Comparison of ENCODE assay signal across 8 cellular contexts in genomic region chr4:47926667-47927258, GRCh38. TPM values are rescaled to one million over a fixed set of nuclear protein-coding genes. Genes with fewer than 3 reads are reported as not detected.
DNase-seq lines count a peak whose midpoint lies in the region; ATAC-seq and TF ChIP-seq lines count a peak whose summit lies in the region.

No MANE protein-coding gene starts in this region.

- TF ChIP-seq CTCF in 22Rv1 (IDR thresholded peaks at IDR 0.05) (peak; percentile 92), GM12875 (IDR thresholded peaks at IDR 0.05; ENCODE audit: borderline replicate concordance, insufficient read depth, low read depth, low read length) (peak; percentile 83)

- H3K36me3 ChIP-seq in effector memory CD4-positive, alpha-beta T cell (ENCODE audit: control insufficient read depth, insufficient read depth, low read length), result no peaks in the 10 kb centered on the region
- H3K36me3 ChIP-seq in mesendoderm (ENCODE audit: control insufficient read depth, insufficient read depth, low read length), result no peaks in the 10 kb centered on the region

- peaks cover 7% of the 10 kb centered on the region for H3K4me1 Mint-ChIP-seq in stimulated activated effector memory CD8-positive, alpha-beta T cell treated with anti-CD3 and anti-CD28 coated beads, Interleukin-12 subunit alpha, Interleukin-12 subunit beta, amount 100 ng/mL, for 72 hours

- H3K18ac ChIP-seq in mesendoderm (ENCODE audit: low read length), result no peak overlapping the region

- no peak overlapping the region for H3K27ac Mint-ChIP-seq in stimulated activated effector memory CD8-positive, alpha-beta T cell treated with anti-CD3 and anti-CD28 coated beads, Interleukin-12 subunit alpha, Interleukin-12 subunit beta, amount 100 ng/mL, for 72 hours

- H2BK5ac ChIP-seq in mesendoderm (ENCODE audit: low read length), result no peak overlapping the region

- ATAC-seq in HG02759 (IDR thresholded peaks at IDR 0.05; ENCODE audit: unreplicated experiment), result peak; percentile 95
- peak; percentile 92 for ATAC-seq in stimulated activated effector memory CD8-positive, alpha-beta T cell treated with anti-CD3 and anti-CD28 coated beads, Interleukin-12 subunit alpha, Interleukin-12 subunit beta, amount 100 ng/mL, for 72 hours

- H3K4ac ChIP-seq in mesendoderm (ENCODE audit: low read depth, low read length), result no peak overlapping the region

- no peaks in the 10 kb centered on the region for H3K9me3 Mint-ChIP-seq in stimulated activated effector memory CD8-positive, alpha-beta T cell treated with anti-CD3 and anti-CD28 coated beads, Interleukin-12 subunit alpha, Interleukin-12 subunit beta, amount 100 ng/mL, for 72 hours

- no CpG with 5 or more reads among the region's 15 CpGs for WGBS in mesendoderm (ENCODE audit: extremely low coverage, insufficient coverage, low lambda C conversion rate)

- DNase-seq in NCI-H2029 treated with DMSO at 0.1 percent for 48 hours (lab: John Stamatoyannopoulos, UW), result peak; percentile 27
- DNase-seq in activated CD4-positive, alpha-beta T cell treated with anti-CD3 and anti-CD28 coated beads, Interleukin-2, amount 50 U/mL, for 4 hours, result peak; percentile 36 to 38
- peak in 2 of 3 donors; percentile 3 to 12 for DNase-seq in effector memory CD4-positive, alpha-beta T cell
- DNase-seq in mesendoderm, result peak; percentile 87
- DNase-seq in stimulated activated effector memory CD8-positive, alpha-beta T cell treated with anti-CD3 and anti-CD28 coated beads, Interleukin-12 subunit alpha, Interleukin-12 subunit beta, amount 100 ng/mL, for 72 hours (ENCODE audit: low spot score in 2 of 2), result peak; percentile 20 to 58

- no peak overlapping the region for H2BK15ac ChIP-seq in mesendoderm (replicated peaks; ENCODE audit: low read depth)

- H4K5ac ChIP-seq in mesendoderm (ENCODE audit: low read length), result no peak overlapping the region

- H3K79me2 ChIP-seq in mesendoderm (ENCODE audit: control insufficient read depth, insufficient read depth, low read length), result no peaks in the 10 kb centered on the region

- no peaks in the 10 kb centered on the region for H3K27me3 ChIP-seq in effector memory CD4-positive, alpha-beta T cell (replicated peaks; ENCODE audit: control insufficient read depth, insufficient read depth, low read length, poor library complexity, severe bottlenecking)
- no peaks in the 10 kb centered on the region for H3K27me3 ChIP-seq in mesendoderm (ENCODE audit: insufficient read depth, low read length, poor library complexity)

- H3K9ac ChIP-seq in mesendoderm (ENCODE audit: low read length), result no peak overlapping the region

- H2AK5ac ChIP-seq in mesendoderm (ENCODE audit: low read length), result no peak overlapping the region

- peak overlapping the region; percentile 39 for H3K4me3 Mint-ChIP-seq in stimulated activated effector memory CD8-positive, alpha-beta T cell treated with anti-CD3 and anti-CD28 coated beads, Interleukin-12 subunit alpha, Interleukin-12 subunit beta, amount 100 ng/mL, for 72 hours

- H3K4me2 ChIP-seq in mesendoderm (ENCODE audit: low read length), result peak overlapping the region; percentile 25

- no peak overlapping the region for H3K27ac ChIP-seq in 22Rv1
- no peak overlapping the region for H3K27ac ChIP-seq in effector memory CD4-positive, alpha-beta T cell (ENCODE audit: insufficient read depth, low read length, poor library complexity, severe bottlenecking)
- no peak overlapping the region for H3K27ac ChIP-seq in mesendoderm (ENCODE audit: low read depth, low read length)

- H3K79me1 ChIP-seq in mesendoderm (ENCODE audit: low read length), result no peaks in the 10 kb centered on the region

- H4K8ac ChIP-seq in mesendoderm (ENCODE audit: low read depth, low read length), result no peak overlapping the region

- no peak overlapping the region for H3K4me3 ChIP-seq in GM12875 (ENCODE audit: low read depth, low read length)
- no peak overlapping the region for H3K4me3 ChIP-seq in effector memory CD4-positive, alpha-beta T cell (ENCODE audit: insufficient read depth, low read depth, low read length, poor library complexity, severe bottlenecking)
- H3K4me3 ChIP-seq in mesendoderm (ENCODE audit: low read length), result no peak overlapping the region

- no peak overlapping the region for H2BK120ac ChIP-seq in mesendoderm (ENCODE audit: low read depth, low read length)

- no peak overlapping the region for H3K23ac ChIP-seq in mesendoderm (ENCODE audit: low read length)

- peak overlapping the region; percentile 7 for H3K56ac ChIP-seq in mesendoderm (ENCODE audit: low read length)

- no peaks in the 10 kb centered on the region for H3K36me3 Mint-ChIP-seq in stimulated activated effector memory CD8-positive, alpha-beta T cell treated with anti-CD3 and anti-CD28 coated beads, Interleukin-12 subunit alpha, Interleukin-12 subunit beta, amount 100 ng/mL, for 72 hours

- H3K9me3 ChIP-seq in effector memory CD4-positive, alpha-beta T cell (ENCODE audit: control insufficient read depth, low read length), result no peaks in the 10 kb centered on the region

- H3K4me1 ChIP-seq in effector memory CD4-positive, alpha-beta T cell (ENCODE audit: control insufficient read depth, insufficient read depth, low read length, poor library complexity, severe bottlenecking), result no peaks in the 10 kb centered on the region
- no peaks in the 10 kb centered on the region for H3K4me1 ChIP-seq in mesendoderm (ENCODE audit: control insufficient read depth, low read depth, low read length)

RNA-seq across cellular contexts. Expression of gene NFXL1, which starts 12.4 kb away (rescaled TPM):
- 16.0 TPM for polyA plus RNA-seq in mesendoderm (2013, experiment 1 of 2)
- 17.8 TPM for polyA plus RNA-seq in mesendoderm (2013, experiment 2 of 2)

Comparison
In these comparisons a context has a peak if more than half of its experiments do, and no peak if none do; other contexts are left out.
1. DNase-seq: peak in every context shown above with its lines; median percentile 87 in mesendoderm; 39 in stimulated activated effector memory CD8-positive, alpha-beta T cell treated with anti-CD3 and anti-CD28 coated beads, Interleukin-12 subunit alpha, Interleukin-12 subunit beta, amount 100 ng/mL, for 72 hours; 37 in activated CD4-positive, alpha-beta T cell treated with anti-CD3 and anti-CD28 coated beads, Interleukin-2, amount 50 U/mL, for 4 hours; 27 in NCI-H2029 treated with DMSO at 0.1 percent for 48 hours; 8 in effector memory CD4-positive, alpha-beta T cell.